In the genomic region with DNA sequence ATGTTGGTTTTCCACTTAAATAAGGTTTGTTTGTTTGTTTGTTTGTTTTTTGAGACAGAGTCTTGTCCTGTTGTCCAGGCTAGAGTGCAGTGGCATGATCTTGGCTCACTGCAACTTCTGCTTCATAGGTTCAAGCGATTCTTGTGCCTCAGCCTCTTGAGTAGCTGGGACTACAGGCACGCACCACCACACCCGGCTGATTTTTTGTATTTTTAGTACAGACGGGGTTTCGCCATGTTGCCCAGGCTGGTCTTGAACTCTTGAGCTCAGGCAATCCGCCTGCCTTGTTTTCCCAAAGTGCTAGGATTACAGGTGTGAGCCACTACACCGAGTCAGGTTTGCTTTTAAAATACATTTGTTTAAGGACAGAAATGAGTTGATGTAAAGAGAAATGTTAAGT, we compare ENCODE assay signal across 7 cellular contexts. TPM values are rescaled to one million over a fixed set of nuclear protein-coding genes. Genes with fewer than 3 reads are reported as not detected.
DNase-seq lines count a peak whose midpoint lies in the region; ATAC-seq, FAIRE-seq and TF ChIP-seq lines count a peak whose summit lies in the region.
"Not testable (repeated sequence)": the region's sequence is repeated elsewhere in the genome, so short reads cannot be mapped to it uniquely, and the experiment has no call there.

No MANE protein-coding gene starts in this region.

- H3K4me3 ChIP-seq in DND-41 (ENCODE audit: low read depth in 1 of 2, low read length in 2 of 2) (peak overlapping the region in 1 of 2 experiments; percentile 83; a peak in 3 of 4 replicates), PC-3 (ENCODE audit: low read length) (peak overlapping the region; percentile 47)
- not testable (repeated sequence) for H3K4me3 ChIP-seq in kidney (ENCODE audit: low read length in 2 of 2)

- peaks cover 53% of the 10 kb centered on the region for H3K36me3 Mint-ChIP-seq in effector memory CD8-positive, alpha-beta T cell (ENCODE audit: insufficient read depth)
- peaks cover 0 to 36% (median 6%) of the 10 kb centered on the region in 3 donors for H3K36me3 Mint-ChIP-seq in naive thymus-derived CD8-positive, alpha-beta T cell
- peaks cover 25% of the 10 kb centered on the region for H3K36me3 Mint-ChIP-seq in stimulated activated memory B cell treated with anti-CD40 and anti-IgM and Interleukin-4, amounts not matched to agents 10 μg/mL and 1 μg/mL and 100 μg/mL, for 72 hours

- not testable (repeated sequence) for H3K9me3 ChIP-seq in DND-41 (ENCODE audit: insufficient read depth, low read length, severe bottlenecking); PC-3 (ENCODE audit: low read length); kidney (ENCODE audit: control insufficient read depth in 1 of 2, low read length in 2 of 2)

- not testable (repeated sequence) for DNase-seq in DND-41; PC-3; effector memory CD8-positive, alpha-beta T cell; kidney; naive thymus-derived CD8-positive, alpha-beta T cell
- peak; percentile 51 for DNase-seq in activated effector memory CD4-positive, alpha-beta T cell treated with anti-CD3 and anti-CD28 coated beads, Interleukin-2, amount 50 U/mL, for 16 hours

- FAIRE-seq in kidney (lab: Jason Lieb, UNC), result not testable (repeated sequence)

- not testable (repeated sequence) for BruUV-seq in PC-3 (replicated peaks; lab: Mats Ljungman, UMichigan)

- CTCF ChIA-PET in PC-3 (lab: Charles Lee), result interaction anchor here (0.6 kb wide), 1 partner anchor 1611 kb away, joined by 3 read pairs; no protein-coding TSS in a partner anchor

- H3K27me3 ChIP-seq in DND-41 (ENCODE audit: insufficient read depth, low read length, poor library complexity); PC-3 (ENCODE audit: low read length): not testable (repeated sequence)

- POLR2A ChIA-PET in PC-3 (lab: Charles Lee; ENCODE audit: unreplicated experiment), result interaction anchor here (0.7 kb wide), 1 partner anchor 190 kb away, joined by 3 read pairs; no protein-coding TSS in a partner anchor
- POLR2A ChIA-PET in naive thymus-derived CD8-positive, alpha-beta T cell (lab: Charles Lee), result interaction anchor here (1.0 to 6.2 kb wide), 8 partner anchors 10 to 81 kb away, joined by 3 to 79 read pairs (median 6); partner anchors contain the start of gene IRF1

- not testable (repeated sequence) for ATAC-seq in DND-41 (ENCODE audit: insufficient read depth, low read depth); PC-3; effector memory CD8-positive, alpha-beta T cell (replicated peaks); naive thymus-derived CD8-positive, alpha-beta T cell; stimulated activated memory B cell treated with anti-CD40 and anti-IgM and Interleukin-4, amounts not matched to agents 10 μg/mL and 1 μg/mL and 100 μg/mL, for 72 hours

- not testable (repeated sequence) for H3K9me2 ChIP-seq in PC-3 (replicated peaks; ENCODE audit: low read length)

- H4K20me1 ChIP-seq in DND-41 (ENCODE audit: insufficient read depth, low read length); PC-3 (ENCODE audit: low read length): not testable (repeated sequence)

- H3K4me2 ChIP-seq in DND-41 (ENCODE audit: insufficient read depth, low read length) (peak overlapping the region; percentile 80), PC-3 (ENCODE audit: low read length) (peak overlapping the region; percentile 83)

- TF ChIP-seq CTCF in DND-41 (IDR thresholded peaks at IDR 0.05; ENCODE audit: borderline replicate concordance, extremely low read depth, low read length, poor library complexity, severe bottlenecking); PC-3 (conservative IDR thresholded peaks at IDR 0.05; ENCODE audit: low read depth, low read length); kidney (IDR thresholded peaks at IDR 0.05; ENCODE audit: borderline replicate concordance, extremely low read depth, insufficient read depth): not testable (repeated sequence)

- H3K4me1 Mint-ChIP-seq in effector memory CD8-positive, alpha-beta T cell (ENCODE audit: low read depth in 2 of 2), result peaks cover 70 to 80% of the 10 kb centered on the region in 2 donors
- H3K4me1 Mint-ChIP-seq in naive thymus-derived CD8-positive, alpha-beta T cell, result peaks cover 42 to 93% (median 82%) of the 10 kb centered on the region in 4 donors
- peaks cover 91% of the 10 kb centered on the region for H3K4me1 Mint-ChIP-seq in stimulated activated memory B cell treated with anti-CD40 and anti-IgM and Interleukin-4, amounts not matched to agents 10 μg/mL and 1 μg/mL and 100 μg/mL, for 72 hours

- not testable (repeated sequence) for H3K9me3 Mint-ChIP-seq in effector memory CD8-positive, alpha-beta T cell; naive thymus-derived CD8-positive, alpha-beta T cell; stimulated activated memory B cell treated with anti-CD40 and anti-IgM and Interleukin-4, amounts not matched to agents 10 μg/mL and 1 μg/mL and 100 μg/mL, for 72 hours

- H3K4me1 ChIP-seq in DND-41 (ENCODE audit: insufficient read depth, low read length), result peaks cover 75% of the 10 kb centered on the region
- peaks cover 77% of the 10 kb centered on the region for H3K4me1 ChIP-seq in PC-3 (ENCODE audit: insufficient read depth, low read length)
- H3K4me1 ChIP-seq in kidney (ENCODE audit: control insufficient read depth in 1 of 2, insufficient read depth in 1 of 2, low read depth in 1 of 2, low read length in 2 of 2), result peaks cover 27 to 39% of the 10 kb centered on the region in 2 donors

- not testable (repeated sequence) for H3F3A ChIP-seq in PC-3 (ENCODE audit: low read length, unreplicated experiment)

- not testable (repeated sequence) for H3K27me3 Mint-ChIP-seq in effector memory CD8-positive, alpha-beta T cell; naive thymus-derived CD8-positive, alpha-beta T cell; stimulated activated memory B cell treated with anti-CD40 and anti-IgM and Interleukin-4, amounts not matched to agents 10 μg/mL and 1 μg/mL and 100 μg/mL, for 72 hours

- peak overlapping the region; percentile 99 for H3K27ac ChIP-seq in DND-41 (ENCODE audit: low read length)
- H3K27ac ChIP-seq in PC-3 (ENCODE audit: low read length), result peak overlapping the region; percentile 79
- peak overlapping the region; percentile 52 to 85 for H3K27ac ChIP-seq in kidney (ENCODE audit: low read depth in 2 of 2, low read length in 2 of 2)

- peaks cover 44% of the 10 kb centered on the region for H3K36me3 ChIP-seq in DND-41 (ENCODE audit: insufficient read depth, low read length)
- H3K36me3 ChIP-seq in PC-3 (ENCODE audit: low read depth, low read length); kidney (ENCODE audit: control insufficient read depth in 1 of 2, insufficient read depth in 2 of 2, low read length in 2 of 2): not testable (repeated sequence)

- intact Hi-C loops in PC-3 (cut with micrococcal nuclease), result loop anchor here (2.0 kb wide), 1 partner anchor 81 kb away; no protein-coding TSS in a partner anchor
- intact Hi-C loops in kidney (cut with DNase I), result not testable (repeated sequence)

- H3K79me2 ChIP-seq in DND-41 (ENCODE audit: insufficient read depth, low read length), result peaks cover 100% of the 10 kb centered on the region
- H3K79me2 ChIP-seq in PC-3 (ENCODE audit: low read length), result peaks cover 34% of the 10 kb centered on the region

- peak overlapping the region; percentile 87 to 91 for H3K4me3 Mint-ChIP-seq in effector memory CD8-positive, alpha-beta T cell
- peak overlapping the region in 2 of 10 donors; percentile 37 to 47 for H3K4me3 Mint-ChIP-seq in naive thymus-derived CD8-positive, alpha-beta T cell
- H3K4me3 Mint-ChIP-seq in stimulated activated memory B cell treated with anti-CD40 and anti-IgM and Interleukin-4, amounts not matched to agents 10 μg/mL and 1 μg/mL and 100 μg/mL, for 72 hours, result peak overlapping the region; percentile 9

- H3K9ac ChIP-seq in DND-41 (ENCODE audit: low read depth, low read length) (peak overlapping the region; percentile 98), PC-3 (ENCODE audit: low read length) (peak overlapping the region; percentile 46; the same call in 1 of the 2 replicates)
- H3K9ac ChIP-seq in kidney (ENCODE audit: low read length in 2 of 2), result not testable (repeated sequence)

- H2AFZ ChIP-seq in DND-41 (ENCODE audit: low read depth, low read length); PC-3 (ENCODE audit: low read length): not testable (repeated sequence)

- H3K27ac Mint-ChIP-seq in effector memory CD8-positive, alpha-beta T cell, result peak overlapping the region; percentile 95 to 96
- H3K27ac Mint-ChIP-seq in naive thymus-derived CD8-positive, alpha-beta T cell, result peak overlapping the region in 9 of 10 donors; percentile 12 to 98 (median 71)
- H3K27ac Mint-ChIP-seq in stimulated activated memory B cell treated with anti-CD40 and anti-IgM and Interleukin-4, amounts not matched to agents 10 μg/mL and 1 μg/mL and 100 μg/mL, for 72 hours, result peak overlapping the region; percentile 98

RNA-seq across cellular contexts. Expression of gene SLC22A5, which starts 46.0 kb away (rescaled TPM):
- total RNA-seq in PC-3 (2014; rRNA removed) (8.2 and 21.8 TPM in 2 replicates), kidney (28.3 TPM)
- polyA plus RNA-seq in kidney (ENCODE audit: insufficient read depth, low read depth, low replicate concordance), result 36.3 TPM
- total RNA-seq in naive thymus-derived CD8-positive, alpha-beta T cell, result 10 to 100 TPM in 1 of 2 experiments, 1 to 10 TPM in 1; 9.9 to 11.1 TPM
- polyA plus RNA-seq in naive thymus-derived CD8-positive, alpha-beta T cell, result 1 to 10 TPM; 1.9 to 3.2 (median 2.0) TPM
